In the genomic region with DNA sequence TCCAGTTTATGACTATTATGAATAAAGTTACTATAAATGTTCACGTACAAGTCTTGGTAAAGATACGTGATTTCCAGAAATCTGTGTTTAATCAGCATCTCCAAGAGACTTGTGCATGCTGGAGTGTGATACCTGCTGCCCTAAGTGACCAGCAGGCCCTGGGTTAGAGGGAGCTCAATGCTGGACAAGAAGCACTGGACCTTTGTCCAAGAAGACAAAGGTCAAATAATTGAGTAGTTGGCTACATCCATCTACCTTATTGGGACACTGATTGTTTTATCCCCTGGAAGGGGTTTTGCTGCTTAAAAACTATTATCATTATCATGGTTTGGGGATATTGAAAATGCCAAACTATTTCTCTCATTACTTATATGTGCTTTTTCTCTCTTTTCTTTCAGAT, we compare ENCODE assay signal across 33 cellular contexts.
"Had no signal": no experiment of that assay in that cellular context is flagged by ENCODE, and none has a peak within 500 bp of the region (broad histone marks: within the 10 kb centered on the region; RNA-seq: fewer than 3 reads in every experiment).

No MANE protein-coding gene starts in this region.

- H3K27me3 ChIP-seq: adrenal gland, body of pancreas, brain microvascular endothelial cell, breast epithelium had no signal

- H3K27ac ChIP-seq: adrenal gland, body of pancreas, brain microvascular endothelial cell, breast epithelium, VCaP had no signal

- DNase-seq: activated B cell treated with CpG ODN at 0.5 μM for 24 hours; activated CD4-positive, alpha-beta memory T cell treated with anti-CD3 and anti-CD28 coated beads for 36 hours; activated CD4-positive, alpha-beta T cell treated with anti-CD3 and anti-CD28 coated beads for 4 hours; activated CD4-positive, alpha-beta T cell treated with anti-CD3 and anti-CD28 coated beads, Interleukin-2, amount 10 ng/mL, durations not matched to agents 24 days and 14 days; activated CD4-positive, alpha-beta T cell treated with anti-CD3 and anti-CD28 coated beads, Interleukin-2, amount 50 U/mL, for 1 hour; activated CD4-positive, alpha-beta T cell treated with anti-CD3 and anti-CD28 coated beads, Interleukin-2, amount 50 U/mL, for 4 hours; activated CD4-positive, CD25-positive, alpha-beta regulatory T cell treated with anti-CD3 and anti-CD28 coated beads, Interleukin-2, amount 50 U/mL, for 72 hours; activated CD8-positive, alpha-beta memory T cell treated with anti-CD3 and anti-CD28 coated beads, Interleukin-2, amount 50 U/mL, for 4 hours; activated CD8-positive, alpha-beta T cell treated with anti-CD3 and anti-CD28 coated beads for 36 hours; activated effector memory CD4-positive, alpha-beta T cell treated with anti-CD3 and anti-CD28 coated beads, Interleukin-2, amount 50 U/mL, for 16 hours; activated gamma-delta T cell treated with Interleukin-2 at 50 U/mL for 16 hours; activated naive CD4-positive, alpha-beta T cell; activated naive CD4-positive, alpha-beta T cell treated with anti-CD3 and anti-CD28 coated beads for 36 hours; activated naive CD4-positive, alpha-beta T cell treated with anti-CD3 and anti-CD28 coated beads, Interleukin-2, amount 50 U/mL, for 16 hours; activated naive CD8-positive, alpha-beta T cell treated with anti-CD3 and anti-CD28 coated beads for 36 hours; activated T-cell treated with anti-CD3 and anti-CD28 coated beads for 4 hours; activated T-cell treated with anti-CD3 and anti-CD28 coated beads, Interleukin-2, amount 50 U/mL, for 1 hour; activated T-cell treated with anti-CD3 and anti-CD28 coated beads, Interleukin-2, amount 50 U/mL, for 4 hours; activated T-cell treated with anti-CD3 and anti-CD28 coated beads, Interleukin-2, amount 50 U/mL, for 72 hours; adrenal gland; amniotic stem cell; aorta; body of pancreas; brain microvascular endothelial cell; central memory CD4-positive, alpha-beta T cell; T-helper 2 cell; T-helper 9 cell had no signal

- H3K4me3 ChIP-seq: adrenal gland, body of pancreas, breast epithelium had no signal

- FAIRE-seq: astrocyte, TTC549 had no signal

- H3K4me1 ChIP-seq: adrenal gland, breast epithelium had no signal

- ATAC-seq: activated CD8-positive, alpha-beta T cell treated with anti-CD3 and anti-CD28 coated beads for 36 hours; activated naive CD4-positive, alpha-beta T cell treated with anti-CD3 and anti-CD28 coated beads, Interleukin-2, amount 50 U/mL, for 72 hours; activated T-cell treated with anti-CD3 and anti-CD28 coated beads, Interleukin-2, amount 50 U/mL, for 4 hours; activated T-cell treated with anti-CD3 and anti-CD28 coated beads, Interleukin-2, amount 50 U/mL, for 72 hours; activated T-helper 17 cell treated with anti-CD3 and anti-CD28 coated beads, Interleukin-2, amount 50 U/mL, for 72 hours; body of pancreas had no signal

- H3K9me3 ChIP-seq: adrenal gland, body of pancreas, breast epithelium had no signal

- H3K36me3 ChIP-seq: adrenal gland, brain microvascular endothelial cell, breast epithelium had no signal
